ENCODE assay signal across 17 cellular contexts in the genomic region with DNA sequence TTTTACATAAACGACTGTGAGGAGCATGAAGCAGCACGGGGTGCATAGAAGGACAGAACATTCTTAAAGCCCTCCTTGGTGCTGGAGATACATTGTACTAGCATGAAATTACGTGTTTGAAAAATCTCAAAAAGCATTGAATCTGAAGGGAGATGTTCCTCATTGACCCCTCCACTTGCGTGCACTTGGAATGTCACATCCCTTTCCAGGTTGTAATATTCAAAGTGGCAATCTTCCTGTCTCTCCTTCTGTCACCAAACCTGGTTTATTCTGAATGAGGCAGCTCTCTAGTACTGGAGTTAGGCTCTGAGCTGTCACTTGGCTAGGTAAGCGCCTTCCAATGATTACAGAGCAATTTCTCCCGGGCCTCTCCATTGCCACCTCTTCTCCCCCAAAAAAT. TPM values are rescaled to one million over a fixed set of nuclear protein-coding genes. Genes with fewer than 3 reads are reported as not detected.
DNase-seq lines count a peak whose midpoint lies in the region; TF ChIP-seq lines count a peak whose summit lies in the region.
"Had no signal": no experiment of that assay in that cellular context is flagged by ENCODE, and none has a peak within 500 bp of the region (broad histone marks: within the 10 kb centered on the region; RNA-seq: fewer than 3 reads in every experiment).

No MANE protein-coding gene starts in this region.

- no peak overlapping the region for H3K9ac ChIP-seq in endocrine pancreas (ENCODE audit: control insufficient read depth, insufficient read depth, low read length)

- H3K4me3 ChIP-seq in endocrine pancreas (ENCODE audit: control insufficient read depth, insufficient read depth, low read length) (peak overlapping the region; percentile 86), foreskin fibroblast (ENCODE audit: low read depth in 1 of 2, low read length in 2 of 2) (peak overlapping the region in 1 of 2 donors; percentile 11)

- peak overlapping the region; percentile 67 for H3K4me3 Mint-ChIP-seq in type B pancreatic cell
- H3K4me3 Mint-ChIP-seq: activated CD4-positive, alpha-beta memory T cell treated with anti-CD3 and anti-CD28 coated beads for 36 hours; activated T-cell treated with anti-CD3 and anti-CD28 coated beads, Interleukin-2, amount 50 U/mL, for 24 hours; CD4-positive, CD25-positive, alpha-beta regulatory T cell had no signal

- DNase-seq in NCI-H2171 treated with DMSO at 0.1 percent for 48 hours (lab: John Stamatoyannopoulos, UW) (peak; percentile 32), NCI-H2171 (lab: John Stamatoyannopoulos, UW) (no peak), NCI-H748 treated with DMSO at 0.1 percent for 48 hours (lab: John Stamatoyannopoulos, UW) (peak; percentile 34), type B pancreatic cell (ENCODE audit: extremely low spot score, unreplicated experiment) (no peak), foreskin fibroblast (no peak)
- no peak for DNase-seq in stimulated activated CD4-positive, alpha-beta T cell treated with anti-CD3 and anti-CD28 coated beads, Interleukin-15, amount 100 ng/mL, for 24 hours
- no peak for DNase-seq in stimulated activated CD8-positive, alpha-beta memory T cell treated with anti-CD3 and anti-CD28 coated beads, Interleukin-4, amount 100 ng/mL, for 48 hours
- DNase-seq: activated CD4-positive, alpha-beta memory T cell treated with anti-CD3 and anti-CD28 coated beads for 36 hours; activated T-cell treated with anti-CD3 and anti-CD28 coated beads, Interleukin-2, amount 50 U/mL, for 24 hours; CD4-positive, CD25-positive, alpha-beta regulatory T cell; effector CD8-positive, alpha-beta T cell; NK-92 treated with Interleukin-12 subunit alpha and Interleukin-12 subunit beta, amount 100 ng/mL, for 24 hours; right cardiac atrium; stimulated activated CD4-positive, alpha-beta T cell treated with anti-CD3 and anti-CD28 coated beads, Interleukin-2, amount 100 ng/mL, for 24 hours had no signal

- no peaks in the 10 kb centered on the region for H3K4me1 ChIP-seq in endocrine pancreas (ENCODE audit: control insufficient read depth, insufficient read depth, low read length)

- H3K27me3 Mint-ChIP-seq in type B pancreatic cell = peaks cover 63% of the 10 kb centered on the region

- peaks cover 13% of the 10 kb centered on the region for H3K4me1 Mint-ChIP-seq in type B pancreatic cell (ENCODE audit: unreplicated experiment)

- no peaks in the 10 kb centered on the region for H3K36me3 Mint-ChIP-seq in type B pancreatic cell
- H3K36me3 Mint-ChIP-seq: activated CD4-positive, alpha-beta memory T cell treated with anti-CD3 and anti-CD28 coated beads for 36 hours; CD4-positive, CD25-positive, alpha-beta regulatory T cell had no signal

- no peaks in the 10 kb centered on the region for H3K36me3 ChIP-seq in endocrine pancreas (ENCODE audit: control insufficient read depth, insufficient read depth, low read length)

- TF ChIP-seq CTCF in type B pancreatic cell (conservative IDR thresholded peaks at IDR 0.05) = no peak
- TF ChIP-seq CTCF in foreskin fibroblast (IDR thresholded peaks at IDR 0.05; ENCODE audit: low read depth, low read length) = no peak

- H3K9me3 Mint-ChIP-seq in type B pancreatic cell = no peaks in the 10 kb centered on the region
- H3K9me3 Mint-ChIP-seq: activated CD4-positive, alpha-beta memory T cell treated with anti-CD3 and anti-CD28 coated beads for 36 hours; activated naive CD4-positive, alpha-beta T cell treated with anti-CD3 and anti-CD28 coated beads, Interleukin-2, amount 50 U/mL, for 72 hours; activated T-cell treated with anti-CD3 and anti-CD28 coated beads, Interleukin-2, amount 50 U/mL, for 24 hours had no signal

- no peaks in the 10 kb centered on the region for H3K9me3 ChIP-seq in endocrine pancreas (ENCODE audit: control insufficient read depth, low read length)

- H3K27me3 ChIP-seq in endocrine pancreas (ENCODE audit: control insufficient read depth, insufficient read depth, low read length) = no peaks in the 10 kb centered on the region

- no peak overlapping the region for H3K27ac Mint-ChIP-seq in type B pancreatic cell
- H3K27ac Mint-ChIP-seq: activated CD4-positive, alpha-beta memory T cell treated with anti-CD3 and anti-CD28 coated beads for 36 hours; activated naive CD4-positive, alpha-beta T cell treated with anti-CD3 and anti-CD28 coated beads, Interleukin-2, amount 50 U/mL, for 72 hours; activated T-cell treated with anti-CD3 and anti-CD28 coated beads, Interleukin-2, amount 50 U/mL, for 24 hours; CD4-positive, CD25-positive, alpha-beta regulatory T cell had no signal

RNA-seq across cellular contexts. Expression of a gene that starts 0.9 kb away (rescaled TPM):
- 1.4 and 1.9 TPM in 2 replicates for total RNA-seq in type B pancreatic cell (ENCODE audit: low replicate concordance)
- total RNA-seq: activated CD4-positive, alpha-beta memory T cell treated with anti-CD3 and anti-CD28 coated beads for 36 hours; activated naive CD4-positive, alpha-beta T cell treated with anti-CD3 and anti-CD28 coated beads, Interleukin-2, amount 50 U/mL, for 72 hours; CD4-positive, CD25-positive, alpha-beta regulatory T cell; LHCN-M2; right cardiac atrium had no signal

Comparison
In these comparisons a context has a peak if more than half of its experiments do, and no peak if none do; other contexts are left out.
1. DNase-seq: peak in NCI-H2171 treated with DMSO at 0.1 percent for 48 hours (single experiment) and NCI-H748 treated with DMSO at 0.1 percent for 48 hours (single experiment); none in NCI-H2171 (single experiment), type B pancreatic cell (single experiment), foreskin fibroblast (0 of 2), stimulated activated CD4-positive, alpha-beta T cell treated with anti-CD3 and anti-CD28 coated beads, Interleukin-15, amount 100 ng/mL, for 24 hours (single experiment) and stimulated activated CD8-positive, alpha-beta memory T cell treated with anti-CD3 and anti-CD28 coated beads, Interleukin-4, amount 100 ng/mL, for 48 hours (single experiment).